ENCODE assay signal across 8 cellular contexts in the genomic region with DNA sequence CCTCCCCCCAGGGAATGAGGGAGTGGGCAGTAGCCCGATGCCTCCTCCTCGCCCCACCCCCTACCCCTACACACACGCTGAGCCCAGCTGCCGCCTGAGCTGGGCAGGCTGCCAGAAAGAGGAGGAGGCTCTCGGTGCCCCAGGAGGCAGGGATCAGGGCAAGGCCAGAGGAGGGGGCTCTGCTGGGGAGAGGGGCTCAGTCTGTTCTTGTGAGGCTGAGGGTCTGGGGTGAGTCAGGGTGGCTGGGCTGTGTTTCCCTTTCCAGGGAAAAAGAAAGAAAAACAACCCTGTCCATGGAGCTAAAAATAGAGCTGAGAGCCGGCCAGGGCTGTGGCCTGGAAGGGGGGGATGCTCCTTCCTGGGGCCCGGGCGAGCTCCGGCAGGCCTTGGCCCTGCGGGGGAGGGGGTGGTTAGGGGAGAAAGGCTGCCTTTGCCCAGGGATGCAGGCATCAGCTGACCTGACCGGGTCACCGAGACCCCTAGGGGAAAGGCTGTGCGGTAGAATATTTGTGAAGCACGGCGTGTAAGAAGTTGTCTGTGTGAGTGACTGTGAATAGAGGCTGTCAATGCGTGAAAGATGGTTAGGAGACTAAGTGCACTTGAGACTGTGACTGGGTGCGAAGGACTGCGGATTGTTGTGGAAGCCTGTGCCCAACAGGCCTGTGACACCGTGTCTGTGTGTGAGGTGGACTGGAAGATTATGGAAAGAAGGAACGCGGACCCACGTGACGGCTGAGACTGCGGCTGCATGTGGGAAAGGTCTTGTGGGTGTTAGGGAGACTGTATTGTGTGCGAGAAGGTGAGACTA. TPM values are rescaled to one million over a fixed set of nuclear protein-coding genes. Genes with fewer than 3 reads are reported as not detected.
DNase-seq lines count a peak whose midpoint lies in the region; ATAC-seq and TF ChIP-seq lines count a peak whose summit lies in the region.

No MANE protein-coding gene starts in this region.

- POLR2A ChIA-PET in activated CD8-positive, alpha-beta T cell treated with anti-CD3 and anti-CD28 coated beads for 36 hours (lab: Charles Lee): interaction anchor here (0.6 to 4.5 kb wide), 4 partner anchors 10 to 45 kb away, joined by 3 to 25 read pairs (median 4); partner anchors contain the start of genes MRPL43 and TWNK

- ATAC-seq in HG03521 (IDR thresholded peaks at IDR 0.05; ENCODE audit: unreplicated experiment) (peak; percentile 14), HG03457 (IDR thresholded peaks at IDR 0.05; ENCODE audit: unreplicated experiment) (no peak)
- peak; percentile 41 for ATAC-seq in activated CD8-positive, alpha-beta T cell treated with anti-CD3 and anti-CD28 coated beads for 36 hours

- no peaks in the 10 kb centered on the region for H3K27me3 ChIP-seq in ectodermal cell (ENCODE audit: control insufficient read depth, insufficient read depth, low read length, poor library complexity, severe bottlenecking)

- H3K36me3 Mint-ChIP-seq in activated CD8-positive, alpha-beta T cell treated with anti-CD3 and anti-CD28 coated beads for 36 hours (ENCODE audit: low read depth): peaks cover 10% of the 10 kb centered on the region

- H3K9me3 Mint-ChIP-seq in activated CD8-positive, alpha-beta T cell treated with anti-CD3 and anti-CD28 coated beads for 36 hours: no peaks in the 10 kb centered on the region

- 8 to 10% methylated on average over 23 to 25 of the region's 25 CpGs for WGBS in ectodermal cell, 2 experiments
- 2 to 5% methylated on average over 21 to 25 of the region's 25 CpGs for WGBS in lower leg skin, 2 donors

- H3K4me3 ChIP-seq in ectodermal cell (ENCODE audit: insufficient read depth, low read depth, low read length) (peak overlapping the region; percentile 87), lower leg skin (ENCODE audit: low read depth, poor library complexity, severe bottlenecking) (peak overlapping the region; percentile 60)

- CTCF ChIA-PET in activated CD8-positive, alpha-beta T cell treated with anti-CD3 and anti-CD28 coated beads for 36 hours (lab: Charles Lee): interaction anchor here (0.7 to 12.8 kb wide), 22 partner anchors 9 to 465 kb away, joined by 3 to 178 read pairs (median 5); partner anchors contain the start of genes MRPL43, PDZD7, SFXN3 and SLF2

- peak overlapping the region; percentile 78 for H3K4me3 Mint-ChIP-seq in activated CD8-positive, alpha-beta T cell treated with anti-CD3 and anti-CD28 coated beads for 36 hours

- no peaks in the 10 kb centered on the region for H3K27me3 Mint-ChIP-seq in activated CD8-positive, alpha-beta T cell treated with anti-CD3 and anti-CD28 coated beads for 36 hours

- H3K4me1 Mint-ChIP-seq in activated CD8-positive, alpha-beta T cell treated with anti-CD3 and anti-CD28 coated beads for 36 hours (ENCODE audit: low read depth): peaks cover 20% of the 10 kb centered on the region

- TF ChIP-seq CTCF in GM10266 (IDR thresholded peaks at IDR 0.05; ENCODE audit: control insufficient read depth, insufficient read depth, low read depth, missing control alignments) (no peak), lower leg skin (IDR thresholded peaks at IDR 0.05) (no peak)
- TF ChIP-seq CTCF in activated CD8-positive, alpha-beta T cell treated with anti-CD3 and anti-CD28 coated beads for 36 hours (IDR thresholded peaks at IDR 0.05): no peak

- intact Hi-C loops in activated CD8-positive, alpha-beta T cell treated with anti-CD3 and anti-CD28 coated beads for 36 hours (cut with micrococcal nuclease): no loop called here
- intact Hi-C loops in lower leg skin (cut with DNase I; ENCODE audit: low total_unique reads): no loop called here

- no peak for TF ChIP-seq POLR2A in lower leg skin (IDR thresholded peaks at IDR 0.05)

- H3K4me1 ChIP-seq in ectodermal cell (ENCODE audit: control insufficient read depth, insufficient read depth, low read length): peaks cover 15% of the 10 kb centered on the region

- H3K27ac Mint-ChIP-seq in activated CD8-positive, alpha-beta T cell treated with anti-CD3 and anti-CD28 coated beads for 36 hours: peak overlapping the region; percentile 88

- H3K36me3 ChIP-seq in ectodermal cell (ENCODE audit: control insufficient read depth, insufficient read depth, low read length): peaks cover 5% of the 10 kb centered on the region

- peak overlapping the region; percentile 89 for H3K27ac ChIP-seq in ectodermal cell (ENCODE audit: insufficient read depth, low read depth, low read length, poor library complexity, severe bottlenecking)

- DNase-seq in GM10266 (ENCODE audit: extremely low spot score) (peak; percentile 85), NCI-H774 (lab: John Stamatoyannopoulos, UW) (peak; percentile 52), lower leg skin (ENCODE audit: low spot score in 2 of 2) (peak; percentile 79 to 96)
- peak; percentile 79 for DNase-seq in activated CD8-positive, alpha-beta T cell treated with anti-CD3 and anti-CD28 coated beads for 36 hours
- peak; percentile 64 for DNase-seq in stimulated activated CD4-positive, alpha-beta T cell treated with anti-CD3 and anti-CD28 coated beads, Interleukin-4, amount 100 ng/mL, for 24 hours

- H3K9me3 ChIP-seq in ectodermal cell (ENCODE audit: control insufficient read depth, low read length): no peaks in the 10 kb centered on the region

RNA-seq across cellular contexts. Expression of gene LZTS2, which starts 1.2 kb away (rescaled TPM):
- total RNA-seq in activated CD8-positive, alpha-beta T cell treated with anti-CD3 and anti-CD28 coated beads for 36 hours: 10 to 100 TPM; 14.5 to 15.5 TPM
- 93.4 TPM for polyA plus RNA-seq in ectodermal cell (2013, experiment 1 of 4)
- polyA plus RNA-seq in ectodermal cell (2013, experiment 2 of 4): 87.8 TPM
- 80.0 TPM for polyA plus RNA-seq in ectodermal cell (2013, experiment 3 of 4)
- 93.0 TPM for polyA plus RNA-seq in ectodermal cell (2013, experiment 4 of 4)
- 10 to 100 TPM; 58.9 to 81.4 (median 71.2) TPM for total RNA-seq in lower leg skin

RNA-seq across cellular contexts. Expression of gene TWNK, which starts 11.0 kb away (rescaled TPM):
- total RNA-seq in activated CD8-positive, alpha-beta T cell treated with anti-CD3 and anti-CD28 coated beads for 36 hours: 10 to 100 TPM; 18.0 to 19.0 TPM
- polyA plus RNA-seq in ectodermal cell (2013, experiment 1 of 4): 17.1 TPM
- polyA plus RNA-seq in ectodermal cell (2013, experiment 2 of 4): 20.1 TPM
- 15.1 TPM for polyA plus RNA-seq in ectodermal cell (2013, experiment 3 of 4)
- polyA plus RNA-seq in ectodermal cell (2013, experiment 4 of 4): 17.3 TPM
- 1 to 10 TPM; 4.2 to 9.2 (median 6.4) TPM for total RNA-seq in lower leg skin

RNA-seq across cellular contexts. Expression of gene MRPL43, which starts 11.1 kb away (rescaled TPM):
- 10 to 100 TPM; 46.0 to 50.9 TPM for total RNA-seq in activated CD8-positive, alpha-beta T cell treated with anti-CD3 and anti-CD28 coated beads for 36 hours
- 73.0 TPM for polyA plus RNA-seq in ectodermal cell (2013, experiment 1 of 4)
- 74.0 TPM for polyA plus RNA-seq in ectodermal cell (2013, experiment 2 of 4)
- polyA plus RNA-seq in ectodermal cell (2013, experiment 3 of 4): 78.6 TPM
- polyA plus RNA-seq in ectodermal cell (2013, experiment 4 of 4): 79.8 TPM
- total RNA-seq in lower leg skin: 100 to 1,000 TPM in 2 of 4 donors, 10 to 100 TPM in 2; 82.2 to 132 (median 100) TPM

RNA-seq across cellular contexts. Expression of gene SEMA4G, which starts 29.1 kb away (rescaled TPM):
- total RNA-seq in activated CD8-positive, alpha-beta T cell treated with anti-CD3 and anti-CD28 coated beads for 36 hours: 1 to 10 TPM; 1.2 to 1.6 TPM
- polyA plus RNA-seq in ectodermal cell (2013, experiment 1 of 4): 10.2 TPM
- polyA plus RNA-seq in ectodermal cell (2013, experiment 2 of 4): 9.5 TPM
- polyA plus RNA-seq in ectodermal cell (2013, experiment 3 of 4): 7.8 TPM
- polyA plus RNA-seq in ectodermal cell (2013, experiment 4 of 4): 10.3 TPM
- total RNA-seq in lower leg skin: 10 to 100 TPM; 15.3 to 31.9 (median 23.6) TPM

RNA-seq across cellular contexts. Expression of gene PDZD7, which starts 32.5 kb away (rescaled TPM):
- total RNA-seq in activated CD8-positive, alpha-beta T cell treated with anti-CD3 and anti-CD28 coated beads for 36 hours: under 1 TPM; 0.25 to 0.65 TPM
- 0.74 TPM for polyA plus RNA-seq in ectodermal cell (2013, experiment 1 of 4)
- polyA plus RNA-seq in ectodermal cell (2013, experiment 2 of 4): 0.82 TPM
- 0.69 TPM for polyA plus RNA-seq in ectodermal cell (2013, experiment 3 of 4)
- polyA plus RNA-seq in ectodermal cell (2013, experiment 4 of 4): 0.49 TPM
- 1 to 10 TPM; 1.5 to 9.0 (median 3.5) TPM for total RNA-seq in lower leg skin
